ENCODE assay signal across 20 cellular contexts in genomic region chr12:102347761-102348160, GRCh38.
DNase-seq lines count a peak whose midpoint lies in the region; ATAC-seq and TF ChIP-seq lines count a peak whose summit lies in the region.
"Had no signal": no experiment of that assay in that cellular context is flagged by ENCODE, and none has a peak within 500 bp of the region (broad histone marks: within the 10 kb centered on the region; RNA-seq: fewer than 3 reads in every experiment).

No MANE protein-coding gene starts in this region.

- H3K9me3 Mint-ChIP-seq in nephron = peaks cover 18% of the 10 kb centered on the region

- intact Hi-C loops in uterus (cut with DNase I; ENCODE audit: low total_unique reads) = no loop called here
- intact Hi-C loops in tibial artery (cut with DNase I; ENCODE audit: low total_unique reads) = loop anchor here (2.0 kb wide), 1 partner anchor 351 kb away; no protein-coding TSS in a partner anchor

- no peaks in the 10 kb centered on the region for H3K4me1 ChIP-seq in uterus
- peaks cover 0 to 9% (median 0%) of the 10 kb centered on the region in 4 donors for H3K4me1 ChIP-seq in tibial artery
- H3K4me1 ChIP-seq: BE2C had no signal

- no peak for TF ChIP-seq POLR2A in uterus (IDR thresholded peaks at IDR 0.05)

- H3K27me3 ChIP-seq in uterus = no peaks in the 10 kb centered on the region
- no peaks in the 10 kb centered on the region for H3K27me3 ChIP-seq in tibial artery
- H3K27me3 ChIP-seq: BE2C had no signal

- H3K27me3 Mint-ChIP-seq in nephron (ENCODE audit: low read depth) = no peaks in the 10 kb centered on the region
- H3K27me3 Mint-ChIP-seq: CD4-positive, CD25-positive, alpha-beta regulatory T cell had no signal

- H3K27ac ChIP-seq in uterus (no peak overlapping the region), tibial artery (no peak overlapping the region)

- peak overlapping the region; percentile 71 to 89 (median 76) for H3K27ac Mint-ChIP-seq in nephron
- H3K27ac Mint-ChIP-seq: CD4-positive, CD25-positive, alpha-beta regulatory T cell; CD8-positive, alpha-beta memory T cell; HFFc6; IgD-negative memory B cell had no signal

- ATAC-seq in GM21619 (IDR thresholded peaks at IDR 0.05; ENCODE audit: unreplicated experiment) = no peak
- ATAC-seq: HCT116, HepG2 had no signal

- H3K36me3 Mint-ChIP-seq in nephron (ENCODE audit: low read depth) = peaks cover 13% of the 10 kb centered on the region
- H3K36me3 Mint-ChIP-seq: CD4-positive, CD25-positive, alpha-beta regulatory T cell; CD8-positive, alpha-beta memory T cell had no signal

- no peak overlapping the region for H3K4me3 ChIP-seq in fibroblast of villous mesenchyme (ENCODE audit: low read depth, low read length)
- no peak overlapping the region for H3K4me3 ChIP-seq in uterus
- no peak overlapping the region for H3K4me3 ChIP-seq in tibial artery

- peak overlapping the region in 1 of 3 experiments; percentile 37 for H3K4me3 Mint-ChIP-seq in nephron
- H3K4me3 Mint-ChIP-seq: CD4-positive, CD25-positive, alpha-beta regulatory T cell; CD8-positive, alpha-beta memory T cell; HFFc6; IgD-negative memory B cell had no signal

- H3K4me1 Mint-ChIP-seq in nephron = peaks cover 44% of the 10 kb centered on the region
- H3K4me1 Mint-ChIP-seq: CD4-positive, CD25-positive, alpha-beta regulatory T cell; CD8-positive, alpha-beta memory T cell; IgD-negative memory B cell had no signal

- H3K36me3 ChIP-seq in uterus = no peaks in the 10 kb centered on the region
- no peaks in the 10 kb centered on the region for H3K36me3 ChIP-seq in tibial artery
- H3K36me3 ChIP-seq: BE2C had no signal

- peak; percentile 10 for DNase-seq in GM03348 (ENCODE audit: low spot score)
- peak; percentile 40 for DNase-seq in fibroblast of villous mesenchyme (ENCODE audit: low read depth)
- peak; percentile 26 to 28 for DNase-seq in uterus
- DNase-seq in NCI-H748 (lab: John Stamatoyannopoulos, UW; ENCODE audit: unreplicated experiment) = no peak
- DNase-seq in tibial artery = no peak
- DNase-seq: BE2C; CD4-positive, CD25-positive, alpha-beta regulatory T cell; CD8-positive, alpha-beta memory T cell; COR-L47; DMS 273 treated with DMSO at 0.1 percent for 48 hours; DND-41; GOT3; H7; HFFc6; KBM-7 had no signal

- TF ChIP-seq CTCF in fibroblast of villous mesenchyme (IDR thresholded peaks at IDR 0.05; ENCODE audit: insufficient read depth, low read depth, low read length) = no peak
- no peak for TF ChIP-seq CTCF in nephron (IDR thresholded peaks at IDR 0.05; ENCODE audit: unreplicated experiment in 3 of 3)
- no peak for TF ChIP-seq CTCF in uterus (IDR thresholded peaks at IDR 0.05)
- no peak for TF ChIP-seq CTCF in tibial artery (IDR thresholded peaks at IDR 0.05)

- H3K9me3 ChIP-seq in uterus (no peaks in the 10 kb centered on the region), tibial artery (no peaks in the 10 kb centered on the region)
- H3K9me3 ChIP-seq: BE2C had no signal

Comparison
In these comparisons a context has a peak if more than half of its experiments do, and no peak if none do; other contexts are left out.
1. DNase-seq: peak in GM03348 (single experiment), fibroblast of villous mesenchyme (single experiment) and uterus (2 of 2); none in NCI-H748 (single experiment) and tibial artery (0 of 2).